In genomic region chr10:125028291-125028867, GRCh38 we compare ENCODE assay signal across 13 cellular contexts.
DNase-seq lines count a peak whose midpoint lies in the region; ATAC-seq and TF ChIP-seq lines count a peak whose summit lies in the region.
"Had no signal": no experiment of that assay in that cellular context is flagged by ENCODE, and none has a peak within 500 bp of the region (broad histone marks: within the 10 kb centered on the region; RNA-seq: fewer than 3 reads in every experiment).

No MANE protein-coding gene starts in this region.

- intact Hi-C loops in A673 (cut with micrococcal nuclease; ENCODE audit: unreplicated experiment): no loop called here
- intact Hi-C loops in CD8-positive, alpha-beta T cell (cut with DNase I, micrococcal nuclease): no loop called here

- no peak overlapping the region for H3K4me3 Mint-ChIP-seq in chondrocyte (ENCODE audit: unreplicated experiment)
- no peak overlapping the region for H3K4me3 Mint-ChIP-seq in mesothelial cell of epicardium
- no peak overlapping the region for H3K4me3 Mint-ChIP-seq in CD8-positive, alpha-beta T cell
- H3K4me3 Mint-ChIP-seq: activated naive CD4-positive, alpha-beta T cell treated with anti-CD3 and anti-CD28 coated beads, Interleukin-2, amount 10 ng/mL, durations not matched to agents 7 days and 5 days; T-helper 2 cell treated with Interferon-gamma antibody and Interleukin-4, amounts not matched to agents 5 μg/mL and 100 μg/mL, for 36 hours had no signal

- H3K27me3 ChIP-seq in A673 (replicated peaks; ENCODE audit: insufficient read depth, low read depth, low read length, poor library complexity): no peaks in the 10 kb centered on the region
- no peaks in the 10 kb centered on the region for H3K27me3 ChIP-seq in effector memory CD4-positive, alpha-beta T cell (replicated peaks; ENCODE audit: control insufficient read depth, insufficient read depth, low read length, poor library complexity, severe bottlenecking)
- no peaks in the 10 kb centered on the region for H3K27me3 ChIP-seq in CD8-positive, alpha-beta T cell (ENCODE audit: insufficient read depth, low read length)

- no TSS peak for BruUV-seq in A673 (replicated peaks; lab: Mats Ljungman, UMichigan)

- POLR2A ChIA-PET in A673 (lab: Charles Lee; ENCODE audit: low non-redundant PET): no interaction called here
- POLR2A ChIA-PET in CD8-positive, alpha-beta T cell (lab: Charles Lee): no interaction called here

- TF ChIP-seq CTCF in A673 (conservative IDR thresholded peaks at IDR 0.05; ENCODE audit: low read depth, low read length) (no peak), chondrocyte (IDR thresholded peaks at IDR 0.05) (no peak), mesothelial cell of epicardium (IDR thresholded peaks at IDR 0.05; ENCODE audit: unreplicated experiment) (no peak)
- no peak for TF ChIP-seq CTCF in CD8-positive, alpha-beta T cell (IDR thresholded peaks at IDR 0.05)

- CTCF ChIA-PET in A673 (lab: Charles Lee): interaction anchor here (0.6 kb wide), 2 partner anchors 27 to 137 kb away, joined by 3 to 4 read pairs; no protein-coding TSS in a partner anchor
- CTCF ChIA-PET in CD8-positive, alpha-beta T cell (lab: Charles Lee): no interaction called here

- H3K27ac ChIP-seq in A673 (ENCODE audit: low read depth, low read length, poor library complexity, severe bottlenecking): peak overlapping the region; percentile 32
- no peak overlapping the region for H3K27ac ChIP-seq in effector memory CD4-positive, alpha-beta T cell (ENCODE audit: insufficient read depth, low read length, poor library complexity, severe bottlenecking)
- no peak overlapping the region for H3K27ac ChIP-seq in CD8-positive, alpha-beta T cell (ENCODE audit: low read depth, low read length)

- ATAC-seq in CD8-positive, alpha-beta T cell: no peak
- ATAC-seq: sciatic nerve had no signal

- DNase-seq in A673 (ENCODE audit: low spot score) (no peak), HT1080 (ENCODE audit: low read depth) (peak; percentile 44), chondrocyte (ENCODE audit: low spot score) (peak; percentile 38), mesothelial cell of epicardium (ENCODE audit: low spot score in 2 of 2, unreplicated experiment in 2 of 2) (no peak), LoVo (ENCODE audit: low spot score) (no peak)
- DNase-seq in effector memory CD4-positive, alpha-beta T cell: no peak
- DNase-seq in CD8-positive, alpha-beta T cell: no peak
- no peak for DNase-seq in activated T-cell treated with anti-CD3 and anti-CD28 coated beads, Interleukin-2, amount 50 U/mL, for 48 hours
- DNase-seq: activated naive CD4-positive, alpha-beta T cell treated with anti-CD3 and anti-CD28 coated beads, Interleukin-2, amount 10 ng/mL, durations not matched to agents 7 days and 5 days; effector CD8-positive, alpha-beta T cell; NCI-H2171 had no signal

- H3K4me1 ChIP-seq in A673 (ENCODE audit: insufficient read depth, low read length, poor library complexity, severe bottlenecking): peaks cover 38% of the 10 kb centered on the region
- H3K4me1 ChIP-seq in effector memory CD4-positive, alpha-beta T cell (ENCODE audit: control insufficient read depth, insufficient read depth, low read length, poor library complexity, severe bottlenecking): no peaks in the 10 kb centered on the region
- no peaks in the 10 kb centered on the region for H3K4me1 ChIP-seq in CD8-positive, alpha-beta T cell (ENCODE audit: insufficient read depth, low read length)

- H3K27me3 Mint-ChIP-seq in chondrocyte (ENCODE audit: low read depth): no peaks in the 10 kb centered on the region
- no peaks in the 10 kb centered on the region for H3K27me3 Mint-ChIP-seq in mesothelial cell of epicardium (ENCODE audit: low read depth)
- H3K27me3 Mint-ChIP-seq in CD8-positive, alpha-beta T cell (ENCODE audit: low read depth): no peaks in the 10 kb centered on the region

- H3K9me3 ChIP-seq in A673 (ENCODE audit: low read depth, low read length, poor library complexity, severe bottlenecking): no peaks in the 10 kb centered on the region
- H3K9me3 ChIP-seq in effector memory CD4-positive, alpha-beta T cell (ENCODE audit: control insufficient read depth, low read length): no peaks in the 10 kb centered on the region
- no peaks in the 10 kb centered on the region for H3K9me3 ChIP-seq in CD8-positive, alpha-beta T cell (ENCODE audit: low read length)

- H3K4me3 ChIP-seq in A673 (ENCODE audit: low read depth, low read length, poor library complexity, severe bottlenecking): no peak overlapping the region
- no peak overlapping the region for H3K4me3 ChIP-seq in effector memory CD4-positive, alpha-beta T cell (ENCODE audit: insufficient read depth, low read depth, low read length, poor library complexity, severe bottlenecking)
- H3K4me3 ChIP-seq in CD8-positive, alpha-beta T cell (ENCODE audit: low read depth, low read length): no peak overlapping the region

- H3K36me3 Mint-ChIP-seq in chondrocyte (ENCODE audit: low read depth) (peaks cover 6% of the 10 kb centered on the region), mesothelial cell of epicardium (peaks cover 16% of the 10 kb centered on the region)
- H3K36me3 Mint-ChIP-seq in CD8-positive, alpha-beta T cell: no peaks in the 10 kb centered on the region
- H3K36me3 Mint-ChIP-seq: activated naive CD4-positive, alpha-beta T cell treated with anti-CD3 and anti-CD28 coated beads, Interleukin-2, amount 10 ng/mL, durations not matched to agents 7 days and 5 days had no signal

- H3K36me3 ChIP-seq in A673 (ENCODE audit: insufficient read depth, low read length, poor library complexity, severe bottlenecking): peaks cover 4% of the 10 kb centered on the region
- H3K36me3 ChIP-seq in effector memory CD4-positive, alpha-beta T cell (ENCODE audit: control insufficient read depth, insufficient read depth, low read length): no peaks in the 10 kb centered on the region
- no peaks in the 10 kb centered on the region for H3K36me3 ChIP-seq in CD8-positive, alpha-beta T cell (ENCODE audit: insufficient read depth, low read length)

- H3K27ac Mint-ChIP-seq in chondrocyte (ENCODE audit: unreplicated experiment) (peak overlapping the region; percentile 43), mesothelial cell of epicardium (peak overlapping the region; percentile 39)
- H3K27ac Mint-ChIP-seq in CD8-positive, alpha-beta T cell: no peak overlapping the region
- H3K27ac Mint-ChIP-seq: activated naive CD4-positive, alpha-beta T cell treated with anti-CD3 and anti-CD28 coated beads, Interleukin-2, amount 10 ng/mL, durations not matched to agents 7 days and 5 days; T-helper 2 cell treated with Interferon-gamma antibody and Interleukin-4, amounts not matched to agents 5 μg/mL and 100 μg/mL, for 36 hours had no signal

- H3K9me3 Mint-ChIP-seq in chondrocyte (ENCODE audit: low read depth) (no peaks in the 10 kb centered on the region), mesothelial cell of epicardium (no peaks in the 10 kb centered on the region)
- H3K9me3 Mint-ChIP-seq in CD8-positive, alpha-beta T cell: no peaks in the 10 kb centered on the region
- H3K9me3 Mint-ChIP-seq: activated naive CD4-positive, alpha-beta T cell treated with anti-CD3 and anti-CD28 coated beads, Interleukin-2, amount 10 ng/mL, durations not matched to agents 7 days and 5 days; T-helper 2 cell treated with Interferon-gamma antibody and Interleukin-4, amounts not matched to agents 5 μg/mL and 100 μg/mL, for 36 hours had no signal

- H3K4me1 Mint-ChIP-seq in chondrocyte (ENCODE audit: low read depth): peaks cover 70% of the 10 kb centered on the region
- peaks cover 44% of the 10 kb centered on the region for H3K4me1 Mint-ChIP-seq in mesothelial cell of epicardium
- H3K4me1 Mint-ChIP-seq in CD8-positive, alpha-beta T cell (ENCODE audit: low read depth): no peaks in the 10 kb centered on the region
- H3K4me1 Mint-ChIP-seq: activated naive CD4-positive, alpha-beta T cell treated with anti-CD3 and anti-CD28 coated beads, Interleukin-2, amount 10 ng/mL, durations not matched to agents 7 days and 5 days had no signal

Comparison
In these comparisons a context has a peak if more than half of its experiments do, and no peak if none do; other contexts are left out.
1. DNase-seq: peak in HT1080 (single experiment) and chondrocyte (single experiment); none in A673 (single experiment), mesothelial cell of epicardium (0 of 2), effector memory CD4-positive, alpha-beta T cell (0 of 3), LoVo (single experiment), CD8-positive, alpha-beta T cell (0 of 7) and activated T-cell treated with anti-CD3 and anti-CD28 coated beads, Interleukin-2, amount 50 U/mL, for 48 hours (0 of 2).